17 cellular contexts compared by ENCODE assay signal in genomic region chr6:155014137-155014536, GRCh38. TPM values are rescaled to one million over a fixed set of nuclear protein-coding genes. Genes with fewer than 3 reads are reported as not detected.
DNase-seq lines count a peak whose midpoint lies in the region; ATAC-seq, FAIRE-seq and TF ChIP-seq lines count a peak whose summit lies in the region.
"Had no signal": no experiment of that assay in that cellular context is flagged by ENCODE, and none has a peak within 500 bp of the region (broad histone marks: within the 10 kb centered on the region; RNA-seq: fewer than 3 reads in every experiment).

No MANE protein-coding gene starts in this region.

- H3K4me3 ChIP-seq in A549 = no peak overlapping the region
- H3K4me3 ChIP-seq in IMR-90 (ENCODE audit: insufficient read depth, low read depth, low read length) = no peak overlapping the region
- no peak overlapping the region for H3K4me3 ChIP-seq in right lobe of liver
- H3K4me3 ChIP-seq: HAP-1, K562, Peyer's patch had no signal

- WGBS in A549 (ENCODE audit: missing lambda C conversion rate) = 85% methylated on average over 1 of the region's 1 CpG
- no CpG with 5 or more reads among the region's 1 CpG for WGBS in IMR-90 (ENCODE audit: extremely low coverage in 2 of 2, insufficient read length in 1 of 2), 2 experiments
- 75% methylated on average over 1 of the region's 1 CpG for WGBS in right lobe of liver (ENCODE audit: insufficient coverage, low coverage, low lambda C conversion rate, missing lambda C conversion rate)

- H3K36me3 Mint-ChIP-seq in WTC11 = no peaks in the 10 kb centered on the region
- H3K36me3 Mint-ChIP-seq in mesothelial cell of epicardium = no peaks in the 10 kb centered on the region
- H3K36me3 Mint-ChIP-seq: CD14-positive monocyte had no signal

- H3K23ac ChIP-seq in IMR-90 (ENCODE audit: low read depth, low read length) = no peak overlapping the region

- no peak overlapping the region for H2AK9ac ChIP-seq in IMR-90 (replicated peaks; ENCODE audit: low read depth, low read length, poor library complexity)

- peaks cover 0 to 19% of the 10 kb centered on the region in 2 experiments; a peak in 2 of 4 replicates for H3K79me1 ChIP-seq in IMR-90 (ENCODE audit: low read depth in 1 of 2, low read length in 2 of 2)

- no peak overlapping the region for H2AFZ ChIP-seq in IMR-90 (replicated peaks; ENCODE audit: low read length, poor library complexity)

- TF ChIP-seq CTCF in A549 (IDR thresholded peaks at IDR 0.05) (no peak), IMR-90 (conservative IDR thresholded peaks at IDR 0.05; ENCODE audit: low read depth, low read length) (no peak), WTC11 (IDR thresholded peaks at IDR 0.05) (no peak), mesothelial cell of epicardium (IDR thresholded peaks at IDR 0.05; ENCODE audit: unreplicated experiment) (no peak), right lobe of liver (IDR thresholded peaks at IDR 0.05) (no peak)

- H3K4me3 Mint-ChIP-seq in WTC11 = no peak overlapping the region
- H3K4me3 Mint-ChIP-seq in mesothelial cell of epicardium = no peak overlapping the region
- H3K4me3 Mint-ChIP-seq: B cell, CD14-positive monocyte had no signal

- H4K20me1 ChIP-seq in IMR-90 (ENCODE audit: insufficient read depth, low read length) = 0 out of 2 replicates have a peak, but pooled peaks cover 4% of the 10 kb centered on the region

- no peak overlapping the region for H2BK120ac ChIP-seq in IMR-90 (ENCODE audit: low read depth, low read length)

- no peak overlapping the region for H3K14ac ChIP-seq in IMR-90 (replicated peaks; ENCODE audit: low read depth, low read length)

- H3K27ac Mint-ChIP-seq in WTC11 (peak overlapping the region; percentile 90; the same call in 1 of the 2 replicates), mesothelial cell of epicardium (peak overlapping the region; percentile 30)
- H3K27ac Mint-ChIP-seq: B cell, CD14-positive monocyte had no signal

- no peak overlapping the region for H3K18ac ChIP-seq in IMR-90 (ENCODE audit: low read depth, low read length)

- DNase-seq in A549 (ENCODE audit: low read depth in 1 of 2, low spot score in 1 of 2) = no peak
- no peak for DNase-seq in IMR-90
- no peak for DNase-seq in WTC11 (ENCODE audit: low spot score)
- DNase-seq in mesothelial cell of epicardium (ENCODE audit: low spot score in 2 of 2, unreplicated experiment in 2 of 2) = no peak
- DNase-seq in GF-D8 (lab: John Stamatoyannopoulos, UW) = no peak
- no peak for DNase-seq in activated CD4-positive, alpha-beta T cell treated with anti-CD3 and anti-CD28 coated beads for 48 hours
- DNase-seq in right lobe of liver = no peak
- DNase-seq in LoVo (ENCODE audit: low spot score) = no peak
- DNase-seq: MM.1S, NCI-H1048, NCI-H1417 treated with DMSO at 0.1 percent for 48 hours, NCI-H2029, Peyer's patch had no signal

- TF ChIP-seq RAD21 in A549 (conservative IDR thresholded peaks at IDR 0.05 in 1 of 2, IDR thresholded peaks at IDR 0.05 in 1 of 2) (no peak), IMR-90 (IDR thresholded peaks at IDR 0.05; ENCODE audit: low read length) (no peak)

- H3K9me3 ChIP-seq in A549 (no peaks in the 10 kb centered on the region), IMR-90 (ENCODE audit: control insufficient read depth, insufficient read depth, low read length) (no peaks in the 10 kb centered on the region), right lobe of liver (no peaks in the 10 kb centered on the region)
- H3K9me3 ChIP-seq: Peyer's patch had no signal

- BruUV-seq in IMR-90 (replicated peaks; lab: Mats Ljungman, UMichigan) = no TSS peak

- H3K27me3 Mint-ChIP-seq in WTC11 (ENCODE audit: low read depth) = no peaks in the 10 kb centered on the region
- H3K27me3 Mint-ChIP-seq in mesothelial cell of epicardium (ENCODE audit: low read depth) = no peaks in the 10 kb centered on the region
- H3K27me3 Mint-ChIP-seq: B cell had no signal

- peaks cover 10% of the 10 kb centered on the region for H3K9me1 ChIP-seq in IMR-90 (ENCODE audit: insufficient read depth, low read length)

- H3K9me3 Mint-ChIP-seq in WTC11 (no peaks in the 10 kb centered on the region), mesothelial cell of epicardium (no peaks in the 10 kb centered on the region)

- H3K4me2 ChIP-seq in A549 (peak overlapping the region; percentile 71), IMR-90 (ENCODE audit: low read depth, low read length) (no peak overlapping the region)

- no peak for FAIRE-seq in A549 (lab: Jason Lieb, UNC)
- FAIRE-seq: K562 had no signal

- H2BK15ac ChIP-seq in IMR-90 (ENCODE audit: low read depth, low read length) = no peak overlapping the region

- dilution Hi-C loops in IMR-90 (cut with HindIII; ENCODE audit: low sequenced_read_pairs, unreplicated experiment) = no loop called here

- TF ChIP-seq EP300 in A549 (IDR thresholded peaks at IDR 0.05) = no peak

- POLR2A ChIA-PET in A549 (lab: Yijun Ruan, JAX) (no interaction called here), IMR-90 (lab: Charles Lee; ENCODE audit: unreplicated experiment) (no interaction called here), WTC11 (lab: Charles Lee) (interaction anchor here (1.0 kb wide), 1 partner anchor 30 kb away, joined by 4 read pairs; no protein-coding TSS in a partner anchor)

- no peak overlapping the region for H3K9ac ChIP-seq in IMR-90 (ENCODE audit: low read depth, low read length)

- H2BK20ac ChIP-seq in IMR-90 (ENCODE audit: low read depth, low read length) = no peak overlapping the region

- H3K27ac ChIP-seq in A549 = no peak overlapping the region; a peak in 1 of 6 replicates
- H3K27ac ChIP-seq in IMR-90 (ENCODE audit: insufficient read depth, low read length) = no peak overlapping the region; the same call in 1 of the 2 replicates
- no peak overlapping the region for H3K27ac ChIP-seq in right lobe of liver
- H3K27ac ChIP-seq: Peyer's patch had no signal

- H3K36me3 ChIP-seq in IMR-90 (ENCODE audit: control insufficient read depth, insufficient read depth, low read length) (no peaks in the 10 kb centered on the region), right lobe of liver (no peaks in the 10 kb centered on the region)
- H3K36me3 ChIP-seq: HAP-1, Peyer's patch had no signal

- H3K4me1 ChIP-seq in A549 = peaks cover 65% of the 10 kb centered on the region
- peaks cover 10% of the 10 kb centered on the region for H3K4me1 ChIP-seq in IMR-90 (ENCODE audit: control insufficient read depth, insufficient read depth, low read length)
- peaks cover 0 to 7% (median 0%) of the 10 kb centered on the region in 4 donors for H3K4me1 ChIP-seq in right lobe of liver

- CTCF ChIA-PET in A549 (lab: Yijun Ruan, JAX) (no interaction called here), IMR-90 (lab: Yijun Ruan, JAX) (no interaction called here), WTC11 (lab: Charles Lee) (no interaction called here)

- H4K91ac ChIP-seq in IMR-90 (ENCODE audit: insufficient read depth, low read depth, low read length) = no peak overlapping the region

- H3K4ac ChIP-seq in IMR-90 (ENCODE audit: low read depth, low read length) = no peak overlapping the region

- no peak overlapping the region for H2AK5ac ChIP-seq in IMR-90 (ENCODE audit: low read depth, low read length)

- H4K8ac ChIP-seq in IMR-90 (ENCODE audit: low read depth in 2 of 2, low read length in 2 of 2) = no peak overlapping the region

- H4K5ac ChIP-seq in IMR-90 (ENCODE audit: low read depth, low read length) = no peak overlapping the region

- ATAC-seq in A549 (no peak), IMR-90 (ENCODE audit: low read depth) (no peak), WTC11 (no peak), right lobe of liver (no peak)
- ATAC-seq: K562 had no signal

- peaks cover 49% of the 10 kb centered on the region for H3K4me1 Mint-ChIP-seq in WTC11
- H3K4me1 Mint-ChIP-seq in mesothelial cell of epicardium = peaks cover 39% of the 10 kb centered on the region
- H3K4me1 Mint-ChIP-seq: B cell, CD14-positive monocyte had no signal

- H2BK5ac ChIP-seq in IMR-90 (ENCODE audit: low read depth, low read length, poor library complexity, severe bottlenecking) = peak overlapping the region; percentile 40

- intact Hi-C loops in IMR-90 (cut with micrococcal nuclease) (loop anchor here (5.0 to 10.0 kb wide), 2 partner anchors 158 to 339 kb away; no protein-coding TSS in a partner anchor), right lobe of liver (cut with DNase I) (no loop called here)

- no peak for TF ChIP-seq POLR2A in A549 (IDR thresholded peaks at IDR 0.05; ENCODE audit: low read length)
- no peak for TF ChIP-seq POLR2A in IMR-90 (IDR thresholded peaks at IDR 0.05; ENCODE audit: low read depth, low read length)
- no peak for TF ChIP-seq POLR2A in right lobe of liver (IDR thresholded peaks at IDR 0.05)

- H3K27me3 ChIP-seq in IMR-90 (ENCODE audit: control insufficient read depth, insufficient read depth, low read length) = no peaks in the 10 kb centered on the region
- H3K27me3 ChIP-seq in right lobe of liver = no peaks in the 10 kb centered on the region
- H3K27me3 ChIP-seq: Peyer's patch had no signal

- H3K56ac ChIP-seq in IMR-90 (ENCODE audit: extremely low read depth, insufficient read depth, low read length) = no peak overlapping the region

- in situ Hi-C loops in IMR-90 (cut with MboI; ENCODE audit: low sequenced_read_pairs) = no loop called here

TF ChIP-seq in A549, 52 proteins besides CTCF, POLR2A, EP300 and RAD21 (continues in another document):
- TF ChIP-seq HEYL (CRISPR knock-in tag; IDR thresholded peaks at IDR 0.05) (no peak), RARB (CRISPR knock-in tag; IDR thresholded peaks at IDR 0.05) (no peak), HOXB13 (CRISPR knock-in tag; IDR thresholded peaks at IDR 0.05; ENCODE audit: low read depth) (no peak)

TF ChIP-seq in IMR-90, 13 proteins besides CTCF, POLR2A, EP300 and RAD21 (continues in another document):
- TF ChIP-seq FOS (IDR thresholded peaks at IDR 0.05; ENCODE audit: low read depth, low read length) (no peak), BHLHE40 (IDR thresholded peaks at IDR 0.05; ENCODE audit: low read depth, low read length) (no peak), MAZ (IDR thresholded peaks at IDR 0.05; ENCODE audit: borderline replicate concordance, low read depth, low read length) (no peak)

RNA-seq across cellular contexts. Expression of gene TIAM2, which starts 19.0 kb away (rescaled TPM):
- polyA plus RNA-seq in A549 (2011; rRNA removed) (3.0 and 3.1 TPM in 2 replicates), A549 (2017; fragmentation: RNase III; extraction: RNeasy Plus Mini Kit Qiagen cat#74134 plus additional on column Dnase treatment) (2.2 to 2.5 TPM (median 2.5 TPM) in 3 replicates), IMR-90 (2012; rRNA removed) (2.4 and 3.1 TPM in 2 replicates)
- polyA plus RNA-seq in A549 (2012; cell fraction: cytosol; rRNA removed) = 1.2 TPM in 2 replicates
- 3.1 and 4.3 TPM in 2 replicates for polyA plus RNA-seq in A549 (2012; cell fraction: nucleus; rRNA removed)
- 4.4 and 8.3 TPM in 2 replicates for polyA minus RNA-seq in A549 (2011; rRNA and poly(A)+ RNA removed)
- total RNA-seq in IMR-90 (2012; rRNA removed) (4.7 and 5.6 TPM in 2 replicates), WTC11 (2021) (15.1 to 19.2 TPM (median 16.9 TPM) in 3 replicates), mesothelial cell of epicardium (14.4 to 19.9 TPM (median 18.1 TPM) in 3 replicates), right lobe of liver (1 to 10 TPM; 1.3 to 4.4 (median 1.7) TPM)
- 1.3 and 4.4 TPM in 2 replicates for polyA plus RNA-seq in IMR-90 (2012; cell fraction: cytosol; rRNA removed)
- 2.7 and 10.6 TPM in 2 replicates for polyA plus RNA-seq in IMR-90 (2012; cell fraction: nucleus; rRNA removed; ENCODE audit: low replicate concordance)
